In genomic region chr10:34479520-34480179, GRCh38 we compare ENCODE assay signal across 1 cellular context.
A peak's percentile ranks its signal among the peaks of the same experiment; 100 is the strongest.
TF ChIP-seq lines count a peak whose summit lies in the region.

No MANE protein-coding gene starts in this region.

TF ChIP-seq in HepG2, 621 proteins besides CTCF, POLR2A, EP300 and RAD21 (continued from another document and continues in another):
- TF ChIP-seq AKNA (CRISPR knock-in tag; IDR thresholded peaks at IDR 0.05; ENCODE audit: borderline replicate concordance) (no peak), ZBTB46 (CRISPR knock-in tag; IDR thresholded peaks at IDR 0.05; ENCODE audit: borderline replicate concordance) (no peak), SALL2 (CRISPR knock-in tag; IDR thresholded peaks at IDR 0.05) (no peak), ZNF343 (CRISPR knock-in tag; IDR thresholded peaks at IDR 0.05) (no peak), NR2C2 (CRISPR knock-in tag; IDR thresholded peaks at IDR 0.05; ENCODE audit: borderline replicate concordance) (0 out of 2 replicates have a peak, but pooled peaks have one; percentile 24), SNAPC2 (CRISPR knock-in tag; IDR thresholded peaks at IDR 0.05) (no peak), TFDP2 (CRISPR knock-in tag; IDR thresholded peaks at IDR 0.05) (no peak), MAZ (IDR thresholded peaks at IDR 0.05; ENCODE audit: borderline replicate concordance, low read depth, low read length) (no peak), MAZ (CRISPR knock-in tag; IDR thresholded peaks at IDR 0.05; ENCODE audit: low read depth) (0 out of 2 replicates have a peak, but pooled peaks have one; percentile 38), SMYD3 (CRISPR knock-in tag; IDR thresholded peaks at IDR 0.05) (no peak), CREB3 (CRISPR knock-in tag; IDR thresholded peaks at IDR 0.05) (no peak), TAF1 (CRISPR knock-in tag; IDR thresholded peaks at IDR 0.05) (no peak), ZBTB44 (CRISPR knock-in tag; IDR thresholded peaks at IDR 0.05) (no peak), MTA1 (CRISPR knock-in tag; IDR thresholded peaks at IDR 0.05; ENCODE audit: borderline replicate concordance) (no peak), GPN1 (CRISPR knock-in tag; IDR thresholded peaks at IDR 0.05; ENCODE audit: borderline replicate concordance) (no peak), ZFP82 (CRISPR knock-in tag; IDR thresholded peaks at IDR 0.05; ENCODE audit: borderline replicate concordance) (no peak), ZNF7 (CRISPR knock-in tag; IDR thresholded peaks at IDR 0.05) (no peak), ELF3 (CRISPR knock-in tag; IDR thresholded peaks at IDR 0.05) (no peak), ZXDC (CRISPR knock-in tag; IDR thresholded peaks at IDR 0.05) (no peak), ZNF775 (CRISPR knock-in tag; IDR thresholded peaks at IDR 0.05; ENCODE audit: borderline replicate concordance) (no peak), ZNF720 (CRISPR knock-in tag; IDR thresholded peaks at IDR 0.05) (no peak), SCMH1 (CRISPR knock-in tag; IDR thresholded peaks at IDR 0.05; ENCODE audit: borderline replicate concordance) (no peak), ETV5 (CRISPR knock-in tag; IDR thresholded peaks at IDR 0.05; ENCODE audit: borderline replicate concordance) (no peak), ZNF205 (CRISPR knock-in tag; IDR thresholded peaks at IDR 0.05) (no peak), ZBTB10 (CRISPR knock-in tag; IDR thresholded peaks at IDR 0.05; ENCODE audit: borderline replicate concordance) (no peak), SATB2 (CRISPR knock-in tag; IDR thresholded peaks at IDR 0.05) (no peak), ZNF276 (CRISPR knock-in tag; IDR thresholded peaks at IDR 0.05; ENCODE audit: low read depth) (no peak), GABPA (IDR thresholded peaks at IDR 0.05; ENCODE audit: low read depth, low read length) (no peak), GABPA (CRISPR knock-in tag; IDR thresholded peaks at IDR 0.05; ENCODE audit: low read depth) (no peak), GRHL1 (CRISPR knock-in tag; conservative IDR thresholded peaks at IDR 0.05) (no peak), TRIM22 (IDR thresholded peaks at IDR 0.05) (no peak), RXRB (CRISPR knock-in tag; IDR thresholded peaks at IDR 0.05; ENCODE audit: borderline replicate concordance) (peak; percentile 44; the same call in 1 of the 2 replicates), ZSCAN20 (CRISPR knock-in tag; IDR thresholded peaks at IDR 0.05; ENCODE audit: borderline replicate concordance) (no peak), KDM5A (IDR thresholded peaks at IDR 0.05; ENCODE audit: borderline replicate concordance, low read length) (no peak)
